In genomic region chr2:58046585-58047372, GRCh38 we compare ENCODE assay signal across 1 cellular context.
TF ChIP-seq lines count a peak whose summit lies in the region.

Gene VRK2, plus strand, starts transcription at chr2:58046806. Its CDS starts 2,026 bp downstream, at chr2:58048832.

TF ChIP-seq in HepG2, 621 proteins besides CTCF, POLR2A, EP300 and RAD21 (continued from another document and continues in another):
- TF ChIP-seq HNF4A (CRISPR knock-in tag; IDR thresholded peaks at IDR 0.05) (peak; percentile 41; the same call in 1 of the 2 replicates), HES4 (CRISPR knock-in tag; IDR thresholded peaks at IDR 0.05; ENCODE audit: borderline replicate concordance) (peak; percentile 84), ASH2L (IDR thresholded peaks at IDR 0.05; ENCODE audit: insufficient read length, low read depth, low read length) (peak; percentile 96), ZNF414 (CRISPR knock-in tag; IDR thresholded peaks at IDR 0.05) (peak; percentile 97), ZNF256 (CRISPR knock-in tag; conservative IDR thresholded peaks at IDR 0.05) (peak; percentile 75), ZBTB7B (CRISPR knock-in tag; IDR thresholded peaks at IDR 0.05) (peak; percentile 80), MED8 (CRISPR knock-in tag; IDR thresholded peaks at IDR 0.05; ENCODE audit: insufficient replicate concordance) (peak; percentile 34), POLR2AphosphoS5 (IDR thresholded peaks at IDR 0.05; ENCODE audit: low read depth, low read length) (peak; percentile 77), EZH2 (conservative IDR thresholded peaks at IDR 0.05; ENCODE audit: low read depth, low read length) (no peak), ATRX (CRISPR knock-in tag; IDR thresholded peaks at IDR 0.05; ENCODE audit: borderline replicate concordance) (0 out of 2 replicates have a peak, but pooled peaks have one; percentile 24), HNRNPLL (IDR thresholded peaks at IDR 0.05; ENCODE audit: low read depth, low read length, poor library complexity, severe bottlenecking) (peak; percentile 96), ZNF564 (CRISPR knock-in tag; IDR thresholded peaks at IDR 0.05) (peak; percentile 95), ZNF503 (CRISPR knock-in tag; IDR thresholded peaks at IDR 0.05) (peak; percentile 85; the same call in 1 of the 2 replicates), ZNF160 (CRISPR knock-in tag; IDR thresholded peaks at IDR 0.05) (peak; percentile 79), KDM5A (IDR thresholded peaks at IDR 0.05; ENCODE audit: borderline replicate concordance, low read length) (no peak), ZNF670 (CRISPR knock-in tag; IDR thresholded peaks at IDR 0.05; ENCODE audit: borderline replicate concordance) (0 out of 2 replicates have a peak, but pooled peaks have one; percentile 35), ONECUT2 (CRISPR knock-in tag; IDR thresholded peaks at IDR 0.05) (no peak; the same call in 1 of the 2 replicates), MAFF (IDR thresholded peaks at IDR 0.05; ENCODE audit: low read depth, low read length) (no peak), ATF5 (CRISPR knock-in tag; IDR thresholded peaks at IDR 0.05; ENCODE audit: low read depth) (peak; percentile 95), EHMT2 (IDR thresholded peaks at IDR 0.05; ENCODE audit: borderline replicate concordance, low read depth, low read length) (no peak), RELA (CRISPR knock-in tag; IDR thresholded peaks at IDR 0.05) (peak; percentile 93), ZBTB4 (CRISPR knock-in tag; IDR thresholded peaks at IDR 0.05; ENCODE audit: borderline replicate concordance) (peak; percentile 91; the same call in 1 of the 2 replicates), FOSL1 (CRISPR knock-in tag; IDR thresholded peaks at IDR 0.05; ENCODE audit: borderline replicate concordance) (peak; percentile 27; the same call in 1 of the 2 replicates), RBM39 (IDR thresholded peaks at IDR 0.05; ENCODE audit: low read depth, low read length, poor library complexity, severe bottlenecking) (peak; percentile 93), SALL2 (CRISPR knock-in tag; IDR thresholded peaks at IDR 0.05) (peak; percentile 94), ZFY (CRISPR knock-in tag; IDR thresholded peaks at IDR 0.05) (peak; percentile 100), NR2F2 (IDR thresholded peaks at IDR 0.05; ENCODE audit: borderline replicate concordance, low read depth) (peak; percentile 80), KDM5B (CRISPR knock-in tag; IDR thresholded peaks at IDR 0.05; ENCODE audit: borderline replicate concordance) (peak; percentile 99), ZNF281 (CRISPR knock-in tag; IDR thresholded peaks at IDR 0.05; ENCODE audit: borderline replicate concordance) (peak; percentile 60; the same call in 1 of the 2 replicates), FUBP1 (CRISPR knock-in tag; IDR thresholded peaks at IDR 0.05; ENCODE audit: borderline replicate concordance) (no peak), KAT8 (CRISPR knock-in tag; IDR thresholded peaks at IDR 0.05) (peak; percentile 89), TMF1 (CRISPR knock-in tag; IDR thresholded peaks at IDR 0.05; ENCODE audit: low read depth) (peak; percentile 86), ZNF121 (CRISPR knock-in tag; IDR thresholded peaks at IDR 0.05) (peak; percentile 67; the same call in 1 of the 2 replicates), IKZF5 (CRISPR knock-in tag; IDR thresholded peaks at IDR 0.05) (peak; percentile 77), HOXA5 (CRISPR knock-in tag; IDR thresholded peaks at IDR 0.05) (peak; percentile 90), IRF1 (CRISPR knock-in tag; IDR thresholded peaks at IDR 0.05; ENCODE audit: low read depth) (peak; percentile 88), ZSCAN22 (CRISPR knock-in tag; IDR thresholded peaks at IDR 0.05) (peak; percentile 87), ZNF775 (CRISPR knock-in tag; IDR thresholded peaks at IDR 0.05; ENCODE audit: borderline replicate concordance) (peak; percentile 98), CBX2 (IDR thresholded peaks at IDR 0.05; ENCODE audit: low read depth, low read length) (no peak), CBX2 (CRISPR knock-in tag; IDR thresholded peaks at IDR 0.05; ENCODE audit: low read depth) (no peak; the same call in 1 of the 2 replicates)
- TF ChIP-seq, protein P1, sequence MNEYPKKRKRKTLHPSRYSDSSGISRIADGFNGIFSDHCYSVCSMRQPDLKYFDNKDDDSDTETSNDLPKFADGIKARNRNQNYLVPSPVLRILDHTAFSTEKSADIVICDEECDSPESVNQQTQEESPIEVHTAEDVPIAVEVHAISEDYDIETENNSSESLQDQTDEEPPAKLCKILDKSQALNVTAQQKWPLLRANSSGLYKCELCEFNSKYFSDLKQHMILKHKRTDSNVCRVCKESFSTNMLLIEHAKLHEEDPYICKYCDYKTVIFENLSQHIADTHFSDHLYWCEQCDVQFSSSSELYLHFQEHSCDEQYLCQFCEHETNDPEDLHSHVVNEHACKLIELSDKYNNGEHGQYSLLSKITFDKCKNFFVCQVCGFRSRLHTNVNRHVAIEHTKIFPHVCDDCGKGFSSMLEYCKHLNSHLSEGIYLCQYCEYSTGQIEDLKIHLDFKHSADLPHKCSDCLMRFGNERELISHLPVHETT (CRISPR knock-in tag; conservative IDR thresholded peaks at IDR 0.05): peak; percentile 82; the same call in 1 of the 2 replicates
- TF ChIP-seq, protein P2, sequence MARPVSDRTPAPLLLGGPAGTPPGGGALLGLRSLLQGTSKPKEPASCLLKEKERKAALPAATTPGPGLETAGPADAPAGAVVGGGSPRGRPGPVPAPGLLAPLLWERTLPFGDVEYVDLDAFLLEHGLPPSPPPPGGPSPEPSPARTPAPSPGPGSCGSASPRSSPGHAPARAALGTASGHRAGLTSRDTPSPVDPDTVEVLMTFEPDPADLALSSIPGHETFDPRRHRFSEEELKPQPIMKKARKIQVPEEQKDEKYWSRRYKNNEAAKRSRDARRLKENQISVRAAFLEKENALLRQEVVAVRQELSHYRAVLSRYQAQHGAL (CRISPR knock-in tag; IDR thresholded peaks at IDR 0.05; ENCODE audit: not compliant biosample characterization): peak; percentile 69
- TF ChIP-seq, protein P3, sequence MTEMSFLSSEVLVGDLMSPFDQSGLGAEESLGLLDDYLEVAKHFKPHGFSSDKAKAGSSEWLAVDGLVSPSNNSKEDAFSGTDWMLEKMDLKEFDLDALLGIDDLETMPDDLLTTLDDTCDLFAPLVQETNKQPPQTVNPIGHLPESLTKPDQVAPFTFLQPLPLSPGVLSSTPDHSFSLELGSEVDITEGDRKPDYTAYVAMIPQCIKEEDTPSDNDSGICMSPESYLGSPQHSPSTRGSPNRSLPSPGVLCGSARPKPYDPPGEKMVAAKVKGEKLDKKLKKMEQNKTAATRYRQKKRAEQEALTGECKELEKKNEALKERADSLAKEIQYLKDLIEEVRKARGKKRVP (CRISPR knock-in tag; IDR thresholded peaks at IDR 0.05): peak in 1 of 2 experiments; percentile 55; a peak in 2 of 4 replicates
- TF ChIP-seq, protein P4, sequence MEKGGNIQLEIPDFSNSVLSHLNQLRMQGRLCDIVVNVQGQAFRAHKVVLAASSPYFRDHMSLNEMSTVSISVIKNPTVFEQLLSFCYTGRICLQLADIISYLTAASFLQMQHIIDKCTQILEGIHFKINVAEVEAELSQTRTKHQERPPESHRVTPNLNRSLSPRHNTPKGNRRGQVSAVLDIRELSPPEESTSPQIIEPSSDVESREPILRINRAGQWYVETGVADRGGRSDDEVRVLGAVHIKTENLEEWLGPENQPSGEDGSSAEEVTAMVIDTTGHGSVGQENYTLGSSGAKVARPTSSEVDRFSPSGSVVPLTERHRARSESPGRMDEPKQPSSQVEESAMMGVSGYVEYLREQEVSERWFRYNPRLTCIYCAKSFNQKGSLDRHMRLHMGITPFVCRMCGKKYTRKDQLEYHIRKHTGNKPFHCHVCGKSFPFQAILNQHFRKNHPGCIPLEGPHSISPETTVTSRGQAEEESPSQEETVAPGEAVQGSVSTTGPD (CRISPR knock-in tag; IDR thresholded peaks at IDR 0.05): peak; percentile 85; the same call in 1 of the 2 replicates
